Comparison of ENCODE assay signal across 7 cellular contexts in the genomic region with DNA sequence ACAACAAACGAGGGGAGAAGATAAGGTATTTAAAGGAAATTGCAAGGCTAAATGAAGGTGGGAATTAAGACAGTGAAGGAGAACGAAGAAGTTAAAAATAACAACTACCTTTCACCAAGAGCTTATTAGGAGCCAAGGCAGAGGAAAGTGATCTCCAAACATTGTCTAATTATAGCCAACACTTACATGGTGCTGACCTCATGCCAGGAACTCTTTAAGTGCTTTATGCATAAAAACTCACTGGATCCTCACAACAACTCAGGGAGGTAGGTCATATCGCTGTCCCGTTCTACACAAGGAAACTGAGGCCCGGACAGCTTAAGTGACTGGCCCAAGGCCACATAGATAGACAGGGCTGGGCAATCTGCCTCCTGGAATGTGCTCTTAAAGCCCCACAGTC. TPM values are rescaled to one million over a fixed set of nuclear protein-coding genes. Genes with fewer than 3 reads are reported as not detected.
DNase-seq lines count a peak whose midpoint lies in the region; ATAC-seq and TF ChIP-seq lines count a peak whose summit lies in the region.

No MANE protein-coding gene starts in this region.

- ATAC-seq in activated B cell treated with CpG ODN at 0.5 μM for 24 hours (ENCODE audit: low read depth) = no peak
- no peak for ATAC-seq in GM18505 (IDR thresholded peaks at IDR 0.05; ENCODE audit: unreplicated experiment)

- 41 to 71% (median 64%) methylated on average over 5 of the region's 5 CpGs for WGBS in spleen, 5 donors

- H3K27ac Mint-ChIP-seq in activated B cell treated with CpG ODN at 0.5 μM for 24 hours = peak overlapping the region; percentile 83

- CTCF ChIA-PET in HEK293 (lab: Yijun Ruan, JAX) = interaction anchor here (0.6 to 16.1 kb wide), 38 partner anchors 8 to 1593 kb away, joined by 3 to 794 read pairs (median 9); a partner anchor contains a TSS
- CTCF ChIA-PET in activated B cell treated with CpG ODN at 0.5 μM for 24 hours (lab: Charles Lee) = interaction anchor here (1.1 to 13.2 kb wide), 20 partner anchors 8 to 98 kb away, joined by 3 to 342 read pairs (median 16); a partner anchor contains a TSS

- H3K36me3 ChIP-seq in HEK293 (ENCODE audit: control insufficient read depth in 2 of 2, insufficient read depth in 1 of 2, low read length in 2 of 2) (no peaks in the 10 kb centered on the region), right atrium auricular region (no peaks in the 10 kb centered on the region), spleen (no peaks in the 10 kb centered on the region), brain microvascular endothelial cell (replicated peaks) (no peaks in the 10 kb centered on the region)

- no peaks in the 10 kb centered on the region for H3K27me3 ChIP-seq in right atrium auricular region
- H3K27me3 ChIP-seq in spleen (replicated peaks in 1 of 7) = peaks cover 0 to 8% (median 0%) of the 10 kb centered on the region in 7 donors
- H3K27me3 ChIP-seq in brain microvascular endothelial cell (replicated peaks) = no peaks in the 10 kb centered on the region

- no peak overlapping the region for H3K27ac ChIP-seq in HEK293 (ENCODE audit: extremely low read depth, low read depth, low read length)
- peak overlapping the region; percentile 89 to 93 for H3K27ac ChIP-seq in right atrium auricular region
- H3K27ac ChIP-seq in spleen = peak overlapping the region in 7 of 8 donors; percentile 78 to 90 (median 81)
- no peak overlapping the region for H3K27ac ChIP-seq in brain microvascular endothelial cell

- no peak for DNase-seq in activated B cell treated with CpG ODN at 0.5 μM for 24 hours
- no peak for DNase-seq in right atrium auricular region (ENCODE audit: low spot score)
- DNase-seq in spleen = no peak
- DNase-seq in NOMO-1 treated with DMSO at 0.1 percent for 48 hours (lab: John Stamatoyannopoulos, UW; ENCODE audit: unreplicated experiment) = no peak
- no peak for DNase-seq in brain microvascular endothelial cell

- H3K4me1 ChIP-seq in HEK293 (ENCODE audit: control insufficient read depth, insufficient read depth, low read length) = peaks cover 7% of the 10 kb centered on the region; the same call in 1 of the 2 replicates
- peaks cover 0 to 70% of the 10 kb centered on the region in 2 donors for H3K4me1 ChIP-seq in right atrium auricular region
- H3K4me1 ChIP-seq in spleen = peaks cover 23 to 61% (median 47%) of the 10 kb centered on the region in 6 donors

- H3K4me3 Mint-ChIP-seq in activated B cell treated with CpG ODN at 0.5 μM for 24 hours = no peak overlapping the region

- no peaks in the 10 kb centered on the region for H3K27me3 Mint-ChIP-seq in activated B cell treated with CpG ODN at 0.5 μM for 24 hours

- peaks cover 44% of the 10 kb centered on the region for H3K4me1 Mint-ChIP-seq in activated B cell treated with CpG ODN at 0.5 μM for 24 hours

- POLR2A ChIA-PET in HEK293 (lab: Yijun Ruan, JAX) (interaction anchor here (1.4 to 3.1 kb wide), 4 partner anchors 20 to 56 kb away, joined by 4 to 24 read pairs (median 10); a partner anchor contains a TSS), activated B cell treated with CpG ODN at 0.5 μM for 24 hours (lab: Charles Lee) (interaction anchor here (0.7 to 7.5 kb wide), 8 partner anchors 11 to 92 kb away, joined by 3 to 217 read pairs (median 30); a partner anchor contains a TSS)

- no peak for TF ChIP-seq CTCF in HEK293 (tag by site-specific recombination; IDR thresholded peaks at IDR 0.05)
- no peak for TF ChIP-seq CTCF in activated B cell treated with CpG ODN at 0.5 μM for 24 hours (IDR thresholded peaks at IDR 0.05)
- no peak for TF ChIP-seq CTCF in right atrium auricular region (IDR thresholded peaks at IDR 0.05)
- no peak for TF ChIP-seq CTCF in spleen (IDR thresholded peaks at IDR 0.05 in 8 of 11, conservative IDR thresholded peaks at IDR 0.05 in 3 of 11)
- TF ChIP-seq CTCF in brain microvascular endothelial cell (IDR thresholded peaks at IDR 0.05; ENCODE audit: low read depth, low read length, missing control alignments) = no peak

- H3K4me3 ChIP-seq in HEK293 (ENCODE audit: low read depth, low read length) (no peak overlapping the region), right atrium auricular region (no peak overlapping the region), spleen (no peak overlapping the region), brain microvascular endothelial cell (ENCODE audit: low read depth, low read length) (no peak overlapping the region)

- intact Hi-C loops in activated B cell treated with CpG ODN at 0.5 μM for 24 hours (cut with micrococcal nuclease) (no loop called here), spleen (cut with DNase I; ENCODE audit: low total_unique reads) (loop anchor here (2.0 kb wide), 1 partner anchor 57 kb away; no protein-coding TSS in a partner anchor)

- H3K9me3 ChIP-seq in HEK293 (ENCODE audit: control insufficient read depth, insufficient read depth, low read depth, low read length) = no peaks in the 10 kb centered on the region
- no peaks in the 10 kb centered on the region for H3K9me3 ChIP-seq in right atrium auricular region
- H3K9me3 ChIP-seq in spleen = no peaks in the 10 kb centered on the region

- no peaks in the 10 kb centered on the region for H3K36me3 Mint-ChIP-seq in activated B cell treated with CpG ODN at 0.5 μM for 24 hours (ENCODE audit: low read depth)

- TF ChIP-seq POLR2A in spleen (IDR thresholded peaks at IDR 0.05) (no peak), GM18505 (IDR thresholded peaks at IDR 0.05; ENCODE audit: borderline replicate concordance, extremely low read depth, insufficient read depth, insufficient read length) (no peak)

- no peaks in the 10 kb centered on the region for H3K9me3 Mint-ChIP-seq in activated B cell treated with CpG ODN at 0.5 μM for 24 hours

- in situ Hi-C loops in brain microvascular endothelial cell (cut with HindIII; ENCODE audit: low pct_ligation_motif_present, low sequenced_read_pairs) = no loop called here

TF ChIP-seq in HEK293, 187 proteins besides CTCF, POLR2A, EP300 and RAD21:
- TF ChIP-seq ZNF366 (tag by site-specific recombination; conservative IDR thresholded peaks at IDR 0.05) (peak; percentile 18; the same call in 1 of the 2 replicates), ZNF629 (tag by site-specific recombination; IDR thresholded peaks at IDR 0.05) (peak; percentile 14; the same call in 1 of the 2 replicates), SP7 (tag by site-specific recombination; IDR thresholded peaks at IDR 0.05) (peak; percentile 94), ZBTB21 (tag by site-specific recombination; IDR thresholded peaks at IDR 0.05) (no peak), SP3 (tag by site-specific recombination; IDR thresholded peaks at IDR 0.05) (no peak), ZNF37A (tag by site-specific recombination; IDR thresholded peaks at IDR 0.05) (no peak)
- TF ChIP-seq, protein P1, sequence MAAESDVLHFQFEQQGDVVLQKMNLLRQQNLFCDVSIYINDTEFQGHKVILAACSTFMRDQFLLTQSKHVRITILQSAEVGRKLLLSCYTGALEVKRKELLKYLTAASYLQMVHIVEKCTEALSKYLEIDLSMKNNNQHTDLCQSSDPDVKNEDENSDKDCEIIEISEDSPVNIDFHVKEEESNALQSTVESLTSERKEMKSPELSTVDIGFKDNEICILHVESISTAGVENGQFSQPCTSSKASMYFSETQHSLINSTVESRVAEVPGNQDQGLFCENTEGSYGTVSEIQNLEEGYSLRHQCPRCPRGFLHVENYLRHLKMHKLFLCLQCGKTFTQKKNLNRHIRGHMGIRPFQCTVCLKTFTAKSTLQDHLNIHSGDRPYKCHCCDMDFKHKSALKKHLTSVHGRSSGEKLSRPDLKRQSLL (tag by site-specific recombination; IDR thresholded peaks at IDR 0.05) = no peak

RNA-seq across cellular contexts. Expression of a gene that starts 19.5 kb away (rescaled TPM):
- total RNA-seq in activated B cell treated with CpG ODN at 0.5 μM for 24 hours = 47.6 and 52.8 TPM in 2 replicates
- total RNA-seq in right atrium auricular region = 10 to 100 TPM; 17.6 to 23.2 TPM
- 100 to 1,000 TPM in 1 of 7 donors, 10 to 100 TPM in 6; 31.7 to 141 (median 69.5) TPM for total RNA-seq in spleen
- polyA plus RNA-seq in spleen = 10 to 100 TPM; 25.5 to 38.2 (median 35.2) TPM

RNA-seq across cellular contexts. Expression of a gene that starts 25.0 kb away (rescaled TPM):
- total RNA-seq in activated B cell treated with CpG ODN at 0.5 μM for 24 hours (18.8 and 24.2 TPM in 2 replicates), right atrium auricular region (100 to 1,000 TPM; 150 to 238 TPM), spleen (100 to 1,000 TPM in 1 of 7 donors, 10 to 100 TPM in 6; 12.0 to 113 (median 58.4) TPM)
- 10 to 100 TPM; 11.8 to 43.5 (median 13.7) TPM for polyA plus RNA-seq in spleen

RNA-seq across cellular contexts. Expression of a gene that starts 43.5 kb away (rescaled TPM):
- total RNA-seq in activated B cell treated with CpG ODN at 0.5 μM for 24 hours (25.6 and 32.5 TPM in 2 replicates), right atrium auricular region (10 to 100 TPM; 26.8 to 36.9 TPM), spleen (10 to 100 TPM; 23.5 to 40.1 (median 32.3) TPM)
- polyA plus RNA-seq in spleen = 10 to 100 TPM; 32.0 to 81.1 (median 35.3) TPM

RNA-seq across cellular contexts. Expression of a gene that starts 53.2 kb away (rescaled TPM):
- 0.24 TPM in 1 of 2 replicates, not detected in the other for total RNA-seq in activated B cell treated with CpG ODN at 0.5 μM for 24 hours
- 1 to 10 TPM in 1 of 2 donors, under 1 TPM in 1; 0.44 to 3.2 TPM for total RNA-seq in right atrium auricular region
- total RNA-seq in spleen = 1 to 10 TPM in 6 of 7 donors, under 1 TPM in 1; 0.64 to 8.1 (median 4.9) TPM
- 1 to 10 TPM in 2 of 3 donors, under 1 TPM in 1; 0.85 to 1.7 (median 1.1) TPM for polyA plus RNA-seq in spleen

Comparison
In these comparisons a context has a peak if more than half of its experiments do, and no peak if none do; other contexts are left out.
1. H3K27ac ChIP-seq: peak in right atrium auricular region (2 of 2) and spleen (7 of 8); none in HEK293 (single experiment) and brain microvascular endothelial cell (single experiment).